1 cellular context compared by ENCODE assay signal in the genomic region with DNA sequence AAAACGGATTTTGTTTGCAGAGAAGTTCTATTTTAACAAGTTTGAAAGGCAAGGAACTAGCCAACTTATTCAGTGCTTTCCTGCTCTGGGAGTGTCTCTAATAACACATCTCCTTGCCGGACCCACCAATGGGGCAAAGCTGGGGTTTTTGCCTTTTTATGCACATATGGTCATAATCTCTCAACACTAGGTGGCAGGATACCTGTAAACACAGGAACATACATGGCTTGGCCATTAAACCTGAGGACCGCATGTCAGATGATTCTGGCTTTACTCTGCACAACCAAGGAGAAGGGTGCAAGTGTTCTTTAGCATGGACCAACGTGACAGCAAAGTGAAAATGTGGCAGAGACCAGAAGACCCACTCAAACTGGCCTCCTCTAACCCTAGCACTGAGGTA.
TF ChIP-seq lines count a peak whose summit lies in the region.

No MANE protein-coding gene starts in this region.

TF ChIP-seq in SK-N-SH treated with all-trans-retinoic acid at 6 μM for 48 hours, 23 proteins besides CTCF, POLR2A, EP300 and RAD21 (continued from another document):
- TF ChIP-seq ISL1 (CRISPR knock-in tag; IDR thresholded peaks at IDR 0.05), result no peak
